In the genomic region with DNA sequence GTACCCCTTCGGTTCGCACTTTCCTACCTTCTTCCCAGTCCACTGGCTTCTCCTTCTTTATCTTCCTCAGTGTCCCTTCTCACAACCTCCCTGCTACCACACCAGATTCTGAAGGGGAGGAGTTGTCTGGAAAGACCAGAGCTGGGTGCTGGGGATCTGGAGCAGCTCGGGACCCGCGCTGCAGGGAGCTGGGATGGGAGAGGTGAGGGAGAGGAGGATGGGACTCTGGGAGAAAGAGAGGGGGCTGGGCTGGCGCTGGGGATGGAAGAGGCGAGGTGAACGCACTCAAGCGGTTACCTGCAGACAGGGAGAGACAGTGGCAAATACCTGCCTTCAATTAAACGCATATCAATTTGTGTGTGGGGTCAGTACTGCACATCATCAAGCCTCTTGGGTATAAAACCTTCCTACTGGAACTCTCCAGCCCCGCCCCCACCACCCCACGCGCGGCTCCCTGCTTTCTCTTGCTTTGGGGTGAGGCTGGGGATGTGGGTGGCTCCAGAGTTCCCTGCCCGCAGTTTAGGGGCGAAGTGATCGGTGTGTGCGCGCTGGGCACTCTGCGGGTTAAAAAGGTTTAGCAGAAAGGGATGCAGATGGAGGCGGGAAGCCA, we compare ENCODE assay signal across 8 cellular contexts. TPM values are rescaled to one million over a fixed set of nuclear protein-coding genes. Genes with fewer than 3 reads are reported as not detected.
DNase-seq lines count a peak whose midpoint lies in the region; TF ChIP-seq lines count a peak whose summit lies in the region.

No MANE protein-coding gene starts in this region.

- H3K56ac ChIP-seq in mesendoderm (ENCODE audit: low read length) = peak overlapping the region; percentile 96

- in situ Hi-C loops in ACHN (cut with HindIII; ENCODE audit: low pct_ligation_motif_present, low pct_unique_long_range_greater_than_20kb, low sequenced_read_pairs) = no loop called here

- no peak overlapping the region for H2BK5ac ChIP-seq in mesendoderm (ENCODE audit: low read length)

- H3K9me3 Mint-ChIP-seq in brain = peaks cover 0 to 10% (median 2%) of the 10 kb centered on the region in 5 experiments

- BruUV-seq in A673 (replicated peaks; lab: Mats Ljungman, UMichigan) = no TSS peak

- no peak overlapping the region for H3K4ac ChIP-seq in mesendoderm (ENCODE audit: low read depth, low read length)

- H3K4me3 Mint-ChIP-seq in brain = peak overlapping the region; percentile 84 to 99 (median 86)

- H3K27me3 Mint-ChIP-seq in brain = peaks cover 9% of the 10 kb centered on the region

- H3K36me3 ChIP-seq in A673 (ENCODE audit: insufficient read depth, low read length, poor library complexity, severe bottlenecking) (no peaks in the 10 kb centered on the region), HUES48 (ENCODE audit: control insufficient read depth, insufficient read depth, low read length) (no peaks in the 10 kb centered on the region), mesendoderm (ENCODE audit: control insufficient read depth, insufficient read depth, low read length) (no peaks in the 10 kb centered on the region)

- H2BK15ac ChIP-seq in mesendoderm (replicated peaks; ENCODE audit: low read depth) = no peak overlapping the region

- POLR2A ChIA-PET in A673 (lab: Charles Lee; ENCODE audit: low non-redundant PET) = no interaction called here

- no peak overlapping the region for H4K5ac ChIP-seq in mesendoderm (ENCODE audit: low read length)

- H3K23ac ChIP-seq in mesendoderm (ENCODE audit: low read length) = no peak overlapping the region

- intact Hi-C loops in A673 (cut with micrococcal nuclease; ENCODE audit: unreplicated experiment) = no loop called here

- DNase-seq in A673 (ENCODE audit: low spot score) (no peak), mesendoderm (no peak), NCI-H1436 treated with DMSO at 0.1 percent for 48 hours (lab: John Stamatoyannopoulos, UW) (no peak), ACHN (no peak), 8988T (no peak), GM19240 (ENCODE audit: insufficient read length, low spot score) (no peak)

- H4K8ac ChIP-seq in mesendoderm (ENCODE audit: low read depth, low read length) = no peak overlapping the region

- no peaks in the 10 kb centered on the region for H3K79me1 ChIP-seq in mesendoderm (ENCODE audit: low read length)

- no peak overlapping the region for H2BK120ac ChIP-seq in mesendoderm (ENCODE audit: low read depth, low read length)

- TF ChIP-seq CTCF in A673 (conservative IDR thresholded peaks at IDR 0.05; ENCODE audit: low read depth, low read length) (no peak), brain (conservative IDR thresholded peaks at IDR 0.05) (no peak)

- H3K27ac Mint-ChIP-seq in brain = peak overlapping the region; percentile 30 to 98 (median 74)

- no peak overlapping the region for H3K27ac ChIP-seq in A673 (ENCODE audit: low read depth, low read length, poor library complexity, severe bottlenecking)
- H3K27ac ChIP-seq in HUES48 (ENCODE audit: low read depth, low read length) = no peak overlapping the region
- no peak overlapping the region for H3K27ac ChIP-seq in mesendoderm (ENCODE audit: low read depth, low read length)

- H3K27me3 ChIP-seq in A673 (replicated peaks; ENCODE audit: insufficient read depth, low read depth, low read length, poor library complexity) (no peaks in the 10 kb centered on the region), HUES48 (ENCODE audit: control insufficient read depth, insufficient read depth, low read length) (peaks cover 31% of the 10 kb centered on the region), mesendoderm (ENCODE audit: insufficient read depth, low read length, poor library complexity) (peaks cover 6% of the 10 kb centered on the region)

- peaks cover 44% of the 10 kb centered on the region for H3K4me1 ChIP-seq in A673 (ENCODE audit: insufficient read depth, low read length, poor library complexity, severe bottlenecking)
- H3K4me1 ChIP-seq in HUES48 (ENCODE audit: control insufficient read depth, insufficient read depth, low read length) = peaks cover 41% of the 10 kb centered on the region
- peaks cover 9% of the 10 kb centered on the region for H3K4me1 ChIP-seq in mesendoderm (ENCODE audit: control insufficient read depth, low read depth, low read length)

- peaks cover 58% of the 10 kb centered on the region for H3K4me1 Mint-ChIP-seq in brain

- H3K79me2 ChIP-seq in mesendoderm (ENCODE audit: control insufficient read depth, insufficient read depth, low read length) = no peaks in the 10 kb centered on the region

- no peak overlapping the region for H2AK5ac ChIP-seq in mesendoderm (ENCODE audit: low read length)

- no peaks in the 10 kb centered on the region for H3K36me3 Mint-ChIP-seq in brain

- H3K18ac ChIP-seq in mesendoderm (ENCODE audit: low read length) = no peak overlapping the region

- no CpG with 5 or more reads among the region's 21 CpGs for WGBS in mesendoderm (ENCODE audit: extremely low coverage, insufficient coverage, low lambda C conversion rate)

- H3K9ac ChIP-seq in HUES48 (ENCODE audit: low read depth, low read length) (peak overlapping the region; percentile 65; the same call in 1 of the 2 replicates), mesendoderm (ENCODE audit: low read length) (peak overlapping the region; percentile 89)

- H3K4me3 ChIP-seq in A673 (ENCODE audit: low read depth, low read length, poor library complexity, severe bottlenecking) = peak overlapping the region; percentile 68
- peak overlapping the region; percentile 89 for H3K4me3 ChIP-seq in HUES48 (ENCODE audit: low read depth, low read length)
- H3K4me3 ChIP-seq in mesendoderm (ENCODE audit: low read length) = peak overlapping the region; percentile 53

- H3K9me3 ChIP-seq in A673 (ENCODE audit: low read depth, low read length, poor library complexity, severe bottlenecking) (no peaks in the 10 kb centered on the region), HUES48 (ENCODE audit: control insufficient read depth, insufficient read depth, low read length) (no peaks in the 10 kb centered on the region)

- CTCF ChIA-PET in A673 (lab: Charles Lee) = no interaction called here

- H3K4me2 ChIP-seq in mesendoderm (ENCODE audit: low read length) = peak overlapping the region; percentile 98

RNA-seq across cellular contexts. Expression of a gene that starts 1.1 kb away (rescaled TPM):
- 185 and 190 TPM in 2 replicates for total RNA-seq in A673 (2021)
- polyA plus RNA-seq in brain (ENCODE audit: insufficient read depth, low read depth, low replicate concordance) = 180 TPM
- polyA plus RNA-seq in mesendoderm (2013, experiment 1 of 2) = 23.6 TPM
- polyA plus RNA-seq in mesendoderm (2013, experiment 2 of 2) = 26.8 TPM
